In genomic region chr13:99085139-99085845, GRCh38 we compare ENCODE assay signal across 8 cellular contexts.
DNase-seq lines count a peak whose midpoint lies in the region; ATAC-seq and TF ChIP-seq lines count a peak whose summit lies in the region.

No MANE protein-coding gene starts in this region.

- H3K36me3 ChIP-seq in heart right ventricle (no peaks in the 10 kb centered on the region), tibial nerve (no peaks in the 10 kb centered on the region)

- 30 to 38% methylated on average over 28 to 29 of the region's 29 CpGs for WGBS in heart right ventricle, 2 donors
- 29 to 30% methylated on average over 25 to 29 of the region's 29 CpGs for WGBS in tibial nerve, 2 donors

- DNase-seq in heart right ventricle (peak in 1 of 2 donors; percentile 29), Right ventricle myocardium inferior (ENCODE audit: missing footprints) (no peak), astrocyte of the spinal cord (ENCODE audit: low read depth, low spot score) (no peak), kidney tubule cell (ENCODE audit: low spot score) (peak; percentile 9), tibial nerve (ENCODE audit: low spot score in 2 of 2) (peak in 1 of 2 donors; percentile 5), NCI-H510A (lab: John Stamatoyannopoulos, UW) (no peak), NCI-H524 treated with DMSO at 0.1 percent for 48 hours (lab: John Stamatoyannopoulos, UW) (no peak)

- TF ChIP-seq CTCF in heart right ventricle (IDR thresholded peaks at IDR 0.05) (no peak), astrocyte of the spinal cord (IDR thresholded peaks at IDR 0.05; ENCODE audit: low read depth, low read length) (no peak), tibial nerve (IDR thresholded peaks at IDR 0.05) (no peak)

- no peaks in the 10 kb centered on the region for H3K9me3 ChIP-seq in heart right ventricle
- no peaks in the 10 kb centered on the region for H3K9me3 ChIP-seq in tibial nerve

- in situ Hi-C loops in astrocyte of the spinal cord (cut with HindIII; ENCODE audit: low sequenced_read_pairs), result no loop called here

- H3K27me3 ChIP-seq in heart right ventricle, result peaks cover 0 to 90% (median 0%) of the 10 kb centered on the region in 7 donors
- H3K27me3 ChIP-seq in tibial nerve, result no peaks in the 10 kb centered on the region

- H3K4me3 ChIP-seq in heart right ventricle, result peak overlapping the region; percentile 68 to 94 (median 82)
- H3K4me3 ChIP-seq in astrocyte of the spinal cord (ENCODE audit: low read depth, low read length), result peak overlapping the region; percentile 49
- peak overlapping the region; percentile 61 to 88 (median 73) for H3K4me3 ChIP-seq in tibial nerve

- peak overlapping the region in 7 of 10 donors; percentile 11 to 97 (median 93) for H3K27ac ChIP-seq in heart right ventricle
- peak overlapping the region in 2 of 4 donors; percentile 29 to 96 for H3K27ac ChIP-seq in tibial nerve

- TF ChIP-seq POLR2A in tibial nerve (IDR thresholded peaks at IDR 0.05), result no peak

- intact Hi-C loops in heart right ventricle (cut with DNase I) (no loop called here), Right ventricle myocardium inferior (cut with DNase I) (loop anchor here (5.0 kb wide), 1 partner anchor 182 kb away; no protein-coding TSS in a partner anchor)

- TF ChIP-seq EP300 in tibial nerve (IDR thresholded peaks at IDR 0.05), result peak in 1 of 2 donors; percentile 8

- ATAC-seq in heart right ventricle, result no peak
- ATAC-seq in Right ventricle myocardium inferior, result no peak
- no peak for ATAC-seq in HG03280 (IDR thresholded peaks at IDR 0.05; ENCODE audit: unreplicated experiment)

- peaks cover 6 to 33% (median 18%) of the 10 kb centered on the region in 9 donors for H3K4me1 ChIP-seq in heart right ventricle
- peaks cover 0 to 25% (median 12%) of the 10 kb centered on the region in 4 donors for H3K4me1 ChIP-seq in tibial nerve
